ENCODE assay signal across 22 cellular contexts in the genomic region with DNA sequence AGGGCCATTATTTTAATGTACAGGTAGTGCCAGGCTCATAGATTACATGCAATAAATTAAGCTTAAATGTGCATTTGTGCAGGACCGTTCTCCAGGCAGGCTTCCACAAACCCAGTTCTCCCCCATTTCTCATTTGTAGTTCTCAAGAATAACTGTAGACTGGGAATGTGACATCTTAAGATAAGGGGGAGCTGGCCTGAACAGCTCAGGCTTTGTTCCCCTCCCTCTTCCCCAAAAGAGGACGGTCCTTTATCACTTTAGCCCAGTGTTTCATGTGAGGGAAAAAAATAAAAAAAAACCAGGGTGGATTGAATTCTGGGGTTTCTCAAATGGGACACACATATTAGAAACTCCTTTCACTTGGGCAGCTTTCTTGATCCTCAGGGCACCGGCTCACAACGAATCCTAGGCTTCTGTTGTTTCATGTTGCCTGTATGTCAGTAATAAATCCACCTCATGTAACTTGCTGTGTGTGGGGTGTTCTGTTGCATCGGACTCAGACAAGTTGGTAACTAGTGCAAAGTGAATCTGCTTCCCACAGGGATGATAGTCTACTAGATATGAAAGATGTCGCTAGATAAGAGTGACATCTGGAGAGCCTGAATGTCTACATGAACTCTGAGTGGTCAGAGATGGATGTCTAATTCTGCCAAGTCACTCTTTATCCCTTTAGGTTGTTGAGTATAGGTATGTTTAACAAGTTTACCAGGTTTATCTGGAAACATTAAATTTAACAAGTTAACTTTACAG.
"Had no signal": no experiment of that assay in that cellular context is flagged by ENCODE, and none has a peak within 500 bp of the region (broad histone marks: within the 10 kb centered on the region; RNA-seq: fewer than 3 reads in every experiment).

No MANE protein-coding gene starts in this region.

- H2AFZ ChIP-seq: hepatocyte had no signal

- H3K4me3 ChIP-seq: ascending aorta, gastroesophageal sphincter, hepatocyte, ovary, psoas muscle, spleen, thoracic aorta, uterus had no signal

- H3K9me3 ChIP-seq: ascending aorta, gastroesophageal sphincter, neutrophil, ovary, psoas muscle, thoracic aorta had no signal

- H3K27ac ChIP-seq: ascending aorta, gastroesophageal sphincter, hepatocyte, neutrophil, ovary, psoas muscle, spleen, thoracic aorta, uterus, VCaP had no signal

- H3K4me2 ChIP-seq: hepatocyte had no signal

- H3K36me3 ChIP-seq: ascending aorta, gastroesophageal sphincter, neutrophil, ovary, spleen, thoracic aorta had no signal

- H3K4me1 ChIP-seq: ascending aorta, gastroesophageal sphincter, psoas muscle, spleen, uterus had no signal

- H3K27me3 ChIP-seq: ascending aorta, gastroesophageal sphincter, hepatocyte, neutrophil, ovary, spleen, uterus had no signal

- H3K79me2 ChIP-seq: hepatocyte had no signal

- DNase-seq: activated CD4-positive, alpha-beta T cell treated with anti-CD3 and anti-CD28 coated beads for 4 hours; activated CD4-positive, alpha-beta T cell treated with anti-CD3 and anti-CD28 coated beads, Interleukin-2, amount 50 U/mL, for 4 hours; activated naive CD4-positive, alpha-beta T cell treated with Interleukin-2 at 50 U/mL for 16 hours; activated T-cell treated with anti-CD3 and anti-CD28 coated beads for 4 hours; activated T-cell treated with anti-CD3 and anti-CD28 coated beads, Interleukin-2, amount 50 U/mL, for 72 hours; cortex of kidney; effector memory CD8-positive, alpha-beta T cell; islet precursor cell; left ventricle myocardium superior; naive B cell; nephron progenitor cell; ovary; psoas muscle; spleen; T-helper 2 cell; uterus had no signal
